21 cellular contexts compared by ENCODE assay signal in the genomic region with DNA sequence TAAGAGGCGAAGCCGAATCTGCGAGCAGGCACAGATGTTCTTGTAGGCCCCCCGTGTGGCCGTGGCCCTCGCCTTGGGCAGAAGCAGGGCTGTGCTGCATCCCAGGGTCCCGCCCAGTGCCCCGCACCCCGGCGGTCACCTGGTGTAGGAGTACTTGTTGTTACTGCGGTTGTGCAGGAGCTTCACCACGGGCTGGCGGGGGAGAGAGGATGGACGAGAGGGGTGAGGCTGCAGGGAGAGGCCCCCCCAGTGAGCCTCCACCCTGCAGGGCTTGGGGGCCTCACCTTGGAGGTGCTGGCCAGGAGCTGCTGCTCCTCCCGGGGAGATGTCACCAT. TPM values are rescaled to one million over a fixed set of nuclear protein-coding genes. Genes with fewer than 3 reads are reported as not detected.
DNase-seq lines count a peak whose midpoint lies in the region; ATAC-seq, FAIRE-seq and TF ChIP-seq lines count a peak whose summit lies in the region.
"Had no signal": no experiment of that assay in that cellular context is flagged by ENCODE, and none has a peak within 500 bp of the region (broad histone marks: within the 10 kb centered on the region; RNA-seq: fewer than 3 reads in every experiment).

No MANE protein-coding gene starts in this region.

- H3K36me3 ChIP-seq in right atrium auricular region (no peaks in the 10 kb centered on the region), H1 (ENCODE audit: control insufficient read depth in 2 of 4, insufficient read depth in 4 of 4, low read length in 3 of 4) (no peaks in the 10 kb centered on the region; a peak in 2 of 8 replicates), spleen (peaks cover 0 to 64% (median 8%) of the 10 kb centered on the region in 6 donors)
- H3K36me3 ChIP-seq: SJCRH30 had no signal

- no peaks in the 10 kb centered on the region for H3K23me2 ChIP-seq in H1 (ENCODE audit: low read depth, low read length)

- TF ChIP-seq POLR2A in H1 (IDR thresholded peaks at IDR 0.05; ENCODE audit: control extremely low read depth in 1 of 2, low read depth in 2 of 2, low read length in 2 of 2), result no peak
- no peak for TF ChIP-seq POLR2A in spleen (IDR thresholded peaks at IDR 0.05)

- H3K18ac ChIP-seq in H1 (ENCODE audit: extremely low read depth, low read length), result no peak overlapping the region; the same call in 1 of the 2 replicates

- H4K5ac ChIP-seq in H1 (ENCODE audit: insufficient read length, low read depth, low read length), result no peak overlapping the region

- H3K79me2 ChIP-seq in H1 (ENCODE audit: control insufficient read depth in 1 of 2, insufficient read depth in 2 of 2, low read length in 2 of 2), result no peaks in the 10 kb centered on the region

- CTCF ChIA-PET in HEK293T (lab: Yijun Ruan, JAX) (interaction anchor here (1.4 kb wide), 1 partner anchor 12 kb away, joined by 4 read pairs; a partner anchor contains a TSS), H1 (lab: Charles Lee; ENCODE audit: partially characterized antibody) (interaction anchor here (0.8 to 2.4 kb wide), 14 partner anchors 9 to 121 kb away, joined by 3 to 14 read pairs (median 3); a partner anchor contains a TSS)

- DNase-seq in left ventricle myocardium superior (no peak), right atrium auricular region (ENCODE audit: low spot score) (no peak), HEK293T (ENCODE audit: extremely low spot score) (peak; percentile 7), H1 (ENCODE audit: low read depth in 1 of 2, low spot score in 2 of 2) (peak in 1 of 2 experiments; percentile 52), spleen (peak; percentile 58), iPS-NIHi7 (ENCODE audit: extremely low spot score) (no peak)
- DNase-seq in NK-92 treated with Interleukin-12 subunit alpha and Interleukin-12 subunit beta, amount 100 ng/mL, for 24 hours (lab: John Stamatoyannopoulos, UW), result no peak
- DNase-seq in stimulated activated naive CD4-positive, alpha-beta T cell (lab: John Stamatoyannopoulos, UW), result no peak
- DNase-seq: CD8-positive, alpha-beta T cell; GDM1; KG1; NCI-H187; NCI-H345; NCI-H526; OCI-M1; SJCRH30 had no signal

- no peak overlapping the region for H3K9ac ChIP-seq in H1 (replicated peaks in 1 of 4; ENCODE audit: extremely low read depth in 1 of 4, low read depth in 3 of 4, low read length in 3 of 4)
- H3K9ac ChIP-seq: BLaER1 had no signal

- H2BK12ac ChIP-seq in H1 (ENCODE audit: low read depth, low read length), result no peak overlapping the region; the same call in 1 of the 2 replicates

- H2BK20ac ChIP-seq in H1 (ENCODE audit: low read length), result no peak overlapping the region

- no peak overlapping the region for H2BK5ac ChIP-seq in H1 (ENCODE audit: low read depth, low read length)

- H4K91ac ChIP-seq in H1 (replicated peaks; ENCODE audit: insufficient read length, low read length), result no peak overlapping the region

- H2AFZ ChIP-seq in H1 (ENCODE audit: low read length), result no peak overlapping the region

- H3K4ac ChIP-seq in H1 (replicated peaks; ENCODE audit: insufficient read length, low read depth, low read length), result no peak overlapping the region

- POLR2A ChIA-PET in HEK293T (lab: Yijun Ruan, JAX), result interaction anchor here (0.7 to 2.9 kb wide), 2 partner anchors 9 to 14 kb away, joined by 3 to 17 read pairs; a partner anchor contains a TSS
- POLR2A ChIA-PET in H1 (lab: Charles Lee; ENCODE audit: partially characterized antibody), result interaction anchor here (0.6 to 6.4 kb wide), 9 partner anchors 10 to 82 kb away, joined by 3 to 52 read pairs (median 5); a partner anchor contains a TSS

- H3K79me1 ChIP-seq in H1 (ENCODE audit: low read depth, low read length), result no peaks in the 10 kb centered on the region

- H3K9me3 ChIP-seq in right atrium auricular region (no peaks in the 10 kb centered on the region), H1 (ENCODE audit: insufficient read depth in 2 of 2, low read depth in 1 of 2, low read length in 1 of 2) (no peaks in the 10 kb centered on the region), spleen (no peaks in the 10 kb centered on the region)
- H3K9me3 ChIP-seq: BLaER1, SJCRH30 had no signal

- ATAC-seq in left ventricle myocardium superior, result peak; percentile 18
- ATAC-seq: CD8-positive, alpha-beta T cell; GM12878 had no signal

- H2BK120ac ChIP-seq in H1 (replicated peaks; ENCODE audit: low read depth, low read length), result no peak overlapping the region

- no peaks in the 10 kb centered on the region for H3K27me3 ChIP-seq in right atrium auricular region
- no peaks in the 10 kb centered on the region for H3K27me3 ChIP-seq in H1 (replicated peaks in 1 of 4; ENCODE audit: control insufficient read depth in 3 of 4, extremely low read depth in 1 of 4, insufficient read depth in 3 of 4, low read length in 3 of 4)
- H3K27me3 ChIP-seq in spleen (replicated peaks in 1 of 7), result no peaks in the 10 kb centered on the region
- H3K27me3 ChIP-seq: BLaER1, SJCRH30 had no signal

- H2BK15ac ChIP-seq in H1 (ENCODE audit: low read length), result no peak overlapping the region

- H3K23ac ChIP-seq in H1 (ENCODE audit: insufficient read length), result no peak overlapping the region

- intact Hi-C loops in left ventricle myocardium superior (cut with micrococcal nuclease) (no loop called here), spleen (cut with DNase I; ENCODE audit: low total_unique reads) (no loop called here)

- no peak for FAIRE-seq in H1 (lab: Jason Lieb, UNC)
- FAIRE-seq: D721Med, GM12878, H54 had no signal

- H3K27ac ChIP-seq in right atrium auricular region, result no peak overlapping the region
- no peak overlapping the region for H3K27ac ChIP-seq in H1 (ENCODE audit: low read depth, low read length)
- H3K27ac ChIP-seq in spleen, result no peak overlapping the region
- H3K27ac ChIP-seq: BLaER1, RWPE1, SJCRH30 had no signal

- no peak overlapping the region for H3K4me3 ChIP-seq in right atrium auricular region
- no peak overlapping the region for H3K4me3 ChIP-seq in H1 (ENCODE audit: extremely low read depth in 1 of 4, insufficient read depth in 2 of 4, low read depth in 3 of 4, low read length in 4 of 4)
- H3K4me3 ChIP-seq in spleen, result no peak overlapping the region
- H3K4me3 ChIP-seq: BLaER1, GM12878, SJCRH30 had no signal

- peak overlapping the region; percentile 86 for H4K8ac ChIP-seq in H1 (ENCODE audit: extremely low read depth, insufficient read depth, low read length)

- TF ChIP-seq CTCF in right atrium auricular region (IDR thresholded peaks at IDR 0.05) (no peak), H1 (IDR thresholded peaks at IDR 0.05; ENCODE audit: control extremely low read depth in 1 of 3, insufficient read depth in 1 of 3, low read depth in 1 of 3, low read length in 3 of 3) (no peak), spleen (IDR thresholded peaks at IDR 0.05 in 8 of 11, conservative IDR thresholded peaks at IDR 0.05 in 3 of 11) (no peak)

- H3K56ac ChIP-seq in H1 (replicated peaks; ENCODE audit: insufficient read length, low read depth, low read length), result no peak overlapping the region

- no peak overlapping the region for H2AK5ac ChIP-seq in H1 (ENCODE audit: low read depth, low read length)

- H3K4me1 ChIP-seq in right atrium auricular region (no peaks in the 10 kb centered on the region), H1 (replicated peaks in 1 of 4; ENCODE audit: control insufficient read depth in 3 of 4, insufficient read depth in 4 of 4, low read length in 3 of 4) (peaks cover 0 to 6% (median 2%) of the 10 kb centered on the region in 4 experiments; a peak in 3 of 7 replicates), spleen (no peaks in the 10 kb centered on the region)
- H3K4me1 ChIP-seq: SJCRH30 had no signal

- no peak overlapping the region for H3K14ac ChIP-seq in H1 (ENCODE audit: insufficient read length)

- no peak for TF ChIP-seq RAD21 in H1 (IDR thresholded peaks at IDR 0.05 in 1 of 2, conservative IDR thresholded peaks at IDR 0.05 in 1 of 2; ENCODE audit: low read depth in 2 of 2, low read length in 2 of 2)

- H3K4me2 ChIP-seq in H1 (ENCODE audit: insufficient read depth in 1 of 2, low read depth in 2 of 2, low read length in 2 of 2), result no peak overlapping the region
- H3K4me2 ChIP-seq: BLaER1 had no signal

- H4K20me1 ChIP-seq in H1 (replicated peaks in 1 of 2; ENCODE audit: control insufficient read depth in 1 of 2, insufficient read depth in 2 of 2, low read length in 2 of 2), result peaks cover 0 to 5% of the 10 kb centered on the region in 2 experiments

- 91% methylated on average over 15 of the region's 15 CpGs; no CpG with 5 or more reads in 1 of the 2 experiments for WGBS in H1 (ENCODE audit: extremely low coverage in 1 of 2, insufficient coverage in 1 of 2, insufficient read length in 1 of 2, insufficient replicate concordance in 2 of 2, low coverage in 1 of 2, low lambda C conversion rate in 2 of 2, missing lambda C conversion rate in 1 of 2), 2 experiments
- WGBS in spleen, 5 donors, result 83 to 94% (median 91%) methylated on average over 15 of the region's 15 CpGs

- no peak for TF ChIP-seq EP300 in H1 (IDR thresholded peaks at IDR 0.05; ENCODE audit: borderline replicate concordance in 1 of 2, low read depth in 2 of 2, low read length in 2 of 2)

RNA-seq across cellular contexts. Expression of a gene that starts 11.4 kb away (rescaled TPM):
- total RNA-seq in left ventricle myocardium superior, result 0.37 TPM
- total RNA-seq in right atrium auricular region, result 1 to 10 TPM; 1.5 to 3.2 TPM
- 17.8 and 18.6 TPM in 2 replicates for total RNA-seq in H1 (2021; fragmentation: NEBNext Ultra II Directional; extraction: Animal tissue kit (Norgen Biotek cat#: 25700))
- 14.1 and 14.5 TPM in 2 replicates for polyA plus RNA-seq in H1 (2011; rRNA removed)
- 11.6 TPM for polyA plus RNA-seq in H1 (2011; cell fraction: cytosol; rRNA removed)
- polyA plus RNA-seq in H1 (2011; cell fraction: nucleus; rRNA removed), result 14.1 TPM
- 12.6 to 24.9 TPM (median 23.4 TPM) in 4 replicates for polyA plus RNA-seq in H1 (2012, experiment 1 of 2)
- 10.3 TPM for polyA plus RNA-seq in H1 (2012, experiment 2 of 2)
- 10.5 TPM for polyA plus RNA-seq in H1 (2013, experiment 1 of 2)
- polyA plus RNA-seq in H1 (2013, experiment 2 of 2), result 10.8 TPM
- 1.0 and 1.4 TPM in 2 replicates for polyA minus RNA-seq in H1 (2011; rRNA and poly(A)+ RNA removed)
- 5.0 TPM for polyA minus RNA-seq in H1 (2011; cell fraction: cytosol; rRNA and poly(A)+ RNA removed)
- polyA minus RNA-seq in H1 (2011; cell fraction: nucleus; rRNA and poly(A)+ RNA removed), result 5.7 TPM
- total RNA-seq in spleen, result under 1 TPM in 3 of 7 donors, not detected in 4; 0.51 to 0.87 (median 0.66) TPM
- polyA plus RNA-seq in spleen, result 1 to 10 TPM in 1 of 3 donors, under 1 TPM in 2; 0.28 to 1.6 (median 0.99) TPM
- total RNA-seq: CD8-positive, alpha-beta T cell; GM12878 had no signal
- polyA plus RNA-seq: GM12878 had no signal

RNA-seq across cellular contexts. Expression of a gene that starts 12.3 kb away (rescaled TPM):
- total RNA-seq in left ventricle myocardium superior, result 0.22 TPM
- 1 to 10 TPM; 2.6 to 4.6 TPM for total RNA-seq in right atrium auricular region
- total RNA-seq in H1 (2021; fragmentation: NEBNext Ultra II Directional; extraction: Animal tissue kit (Norgen Biotek cat#: 25700)), result 43.5 and 46.6 TPM in 2 replicates
- 47.7 and 65.7 TPM in 2 replicates for polyA plus RNA-seq in H1 (2011; rRNA removed)
- polyA plus RNA-seq in H1 (2011; cell fraction: cytosol; rRNA removed), result 22.1 TPM
- 51.2 TPM for polyA plus RNA-seq in H1 (2011; cell fraction: nucleus; rRNA removed)
- 31.1 to 59.1 TPM (median 54.7 TPM) in 4 replicates for polyA plus RNA-seq in H1 (2012, experiment 1 of 2)
- 45.0 TPM for polyA plus RNA-seq in H1 (2012, experiment 2 of 2)
- polyA plus RNA-seq in H1 (2013, experiment 1 of 2), result 104 TPM
- 87.1 TPM for polyA plus RNA-seq in H1 (2013, experiment 2 of 2)
- polyA minus RNA-seq in H1 (2011; rRNA and poly(A)+ RNA removed), result 12.5 and 14.5 TPM in 2 replicates
- polyA minus RNA-seq in H1 (2011; cell fraction: cytosol; rRNA and poly(A)+ RNA removed), result 27.9 TPM
- 17.1 TPM for polyA minus RNA-seq in H1 (2011; cell fraction: nucleus; rRNA and poly(A)+ RNA removed)
- 1 to 10 TPM; 1.9 to 4.1 (median 2.7) TPM for total RNA-seq in spleen
- 1 to 10 TPM in 1 of 3 donors, under 1 TPM in 2; 0.35 to 1.4 (median 0.54) TPM for polyA plus RNA-seq in spleen
- total RNA-seq: CD8-positive, alpha-beta T cell; SJCRH30 had no signal
- polyA plus RNA-seq: GM12878 had no signal

RNA-seq across cellular contexts. Expression of a gene that starts 14.4 kb away (rescaled TPM):
- 5.5 TPM for total RNA-seq in left ventricle myocardium superior
- total RNA-seq in right atrium auricular region, result 1 to 10 TPM; 6.4 to 6.5 TPM
- 10.8 and 12.3 TPM in 2 replicates for total RNA-seq in H1 (2021; fragmentation: NEBNext Ultra II Directional; extraction: Animal tissue kit (Norgen Biotek cat#: 25700))
- 9.2 and 14.0 TPM in 2 replicates for polyA plus RNA-seq in H1 (2011; rRNA removed)
- polyA plus RNA-seq in H1 (2011; cell fraction: cytosol; rRNA removed), result 8.1 TPM
- 25.8 TPM for polyA plus RNA-seq in H1 (2011; cell fraction: nucleus; rRNA removed)
- polyA plus RNA-seq in H1 (2012, experiment 1 of 2), result 9.4 to 12.3 TPM (median 11.3 TPM) in 4 replicates
- polyA plus RNA-seq in H1 (2012, experiment 2 of 2), result 8.0 TPM
- 10.2 TPM for polyA plus RNA-seq in H1 (2013, experiment 1 of 2)
- polyA plus RNA-seq in H1 (2013, experiment 2 of 2), result 8.2 TPM
- polyA minus RNA-seq in H1 (2011; rRNA and poly(A)+ RNA removed), result 4.2 and 6.4 TPM in 2 replicates
- 5.6 TPM for polyA minus RNA-seq in H1 (2011; cell fraction: cytosol; rRNA and poly(A)+ RNA removed)
- 10.5 TPM for polyA minus RNA-seq in H1 (2011; cell fraction: nucleus; rRNA and poly(A)+ RNA removed)
- 10 to 100 TPM; 20.7 to 59.3 (median 34.7) TPM for total RNA-seq in spleen
- 10 to 100 TPM; 11.2 to 18.9 (median 15.3) TPM for polyA plus RNA-seq in spleen

RNA-seq across cellular contexts. Expression of a gene that starts 48.6 kb away (rescaled TPM):
- total RNA-seq in left ventricle myocardium superior (65.8 TPM), right atrium auricular region (100 to 1,000 TPM; 135 to 138 TPM), spleen (10 to 100 TPM; 50.2 to 81.2 (median 68.9) TPM)
- 69.2 and 70.9 TPM in 2 replicates for total RNA-seq in H1 (2021; fragmentation: NEBNext Ultra II Directional; extraction: Animal tissue kit (Norgen Biotek cat#: 25700))
- polyA plus RNA-seq in H1 (2011; rRNA removed) (140 and 190 TPM in 2 replicates), spleen (10 to 100 TPM; 43.7 to 67.1 (median 53.1) TPM)
- 121 TPM for polyA plus RNA-seq in H1 (2011; cell fraction: cytosol; rRNA removed)
- polyA plus RNA-seq in H1 (2011; cell fraction: nucleus; rRNA removed), result 112 TPM
- polyA plus RNA-seq in H1 (2012, experiment 1 of 2), result 68.6 to 81.2 TPM (median 78.1 TPM) in 4 replicates
- polyA plus RNA-seq in H1 (2012, experiment 2 of 2), result 94.9 TPM
- 63.4 TPM for polyA plus RNA-seq in H1 (2013, experiment 1 of 2)
- polyA plus RNA-seq in H1 (2013, experiment 2 of 2), result 67.9 TPM
- 50.1 and 60.7 TPM in 2 replicates for polyA minus RNA-seq in H1 (2011; rRNA and poly(A)+ RNA removed)
- 63.3 TPM for polyA minus RNA-seq in H1 (2011; cell fraction: cytosol; rRNA and poly(A)+ RNA removed)
- polyA minus RNA-seq in H1 (2011; cell fraction: nucleus; rRNA and poly(A)+ RNA removed), result 28.2 TPM

RNA-seq across cellular contexts. Expression of a gene that starts 50.2 kb away (rescaled TPM):
- total RNA-seq in left ventricle myocardium superior (66.2 TPM), right atrium auricular region (100 to 1,000 TPM; 100 to 107 TPM), spleen (100 to 1,000 TPM in 5 of 7 donors, 10 to 100 TPM in 2; 89.3 to 135 (median 107) TPM)
- total RNA-seq in H1 (2021; fragmentation: NEBNext Ultra II Directional; extraction: Animal tissue kit (Norgen Biotek cat#: 25700)), result 60.2 and 64.9 TPM in 2 replicates
- polyA plus RNA-seq in H1 (2011; rRNA removed) (116 and 150 TPM in 2 replicates), spleen (100 to 1,000 TPM; 144 to 191 (median 155) TPM)
- 77.7 TPM for polyA plus RNA-seq in H1 (2011; cell fraction: cytosol; rRNA removed)
- polyA plus RNA-seq in H1 (2011; cell fraction: nucleus; rRNA removed), result 113 TPM
- polyA plus RNA-seq in H1 (2012, experiment 1 of 2), result 64.5 to 81.2 TPM (median 72.6 TPM) in 4 replicates
- polyA plus RNA-seq in H1 (2012, experiment 2 of 2), result 121 TPM
- 56.4 TPM for polyA plus RNA-seq in H1 (2013, experiment 1 of 2)
- 57.6 TPM for polyA plus RNA-seq in H1 (2013, experiment 2 of 2)
- 31.1 and 35.0 TPM in 2 replicates for polyA minus RNA-seq in H1 (2011; rRNA and poly(A)+ RNA removed)
- polyA minus RNA-seq in H1 (2011; cell fraction: cytosol; rRNA and poly(A)+ RNA removed), result 44.7 TPM
- 37.2 TPM for polyA minus RNA-seq in H1 (2011; cell fraction: nucleus; rRNA and poly(A)+ RNA removed)

Comparison
In these comparisons a context has a peak if more than half of its experiments do, and no peak if none do; other contexts are left out.
1. DNase-seq: peak in HEK293T (single experiment) and spleen (single experiment); none in left ventricle myocardium superior (single experiment), right atrium auricular region (single experiment), NK-92 treated with Interleukin-12 subunit alpha and Interleukin-12 subunit beta, amount 100 ng/mL, for 24 hours (single experiment), iPS-NIHi7 (single experiment) and stimulated activated naive CD4-positive, alpha-beta T cell (0 of 6).